ENCODE assay signal across 2 cellular contexts in the genomic region with DNA sequence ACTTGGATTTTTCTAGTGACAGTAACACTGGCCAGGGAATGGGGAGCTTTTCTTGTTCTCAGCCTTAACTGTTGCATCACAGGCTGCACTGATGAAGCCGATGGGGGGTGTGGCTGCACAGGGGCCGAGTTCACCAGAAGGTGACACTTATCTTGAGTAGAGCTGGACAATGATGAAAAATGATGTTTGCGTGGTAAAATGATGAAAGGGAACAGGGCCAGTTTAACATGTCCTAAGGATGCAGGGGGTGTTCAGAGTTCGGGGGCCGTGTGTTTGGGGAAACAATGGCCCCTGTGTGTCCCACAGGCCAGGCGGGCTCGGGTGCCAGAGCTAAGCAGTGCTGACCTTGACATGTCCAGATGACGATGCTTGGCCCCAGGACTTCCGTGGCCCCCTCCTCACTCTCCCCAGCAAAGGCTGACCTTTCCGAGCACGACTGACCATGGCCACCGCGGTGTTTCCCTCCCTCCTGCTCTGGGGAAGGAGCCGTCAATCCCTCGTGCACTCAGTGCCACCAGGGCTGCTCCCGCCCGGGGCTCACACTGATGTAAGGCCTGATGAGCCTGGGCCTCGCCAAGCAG.
TF ChIP-seq lines count a peak whose summit lies in the region.

No MANE protein-coding gene starts in this region.

TF ChIP-seq in IMR-90, 13 proteins besides CTCF, POLR2A, EP300 and RAD21:
- no peak for TF ChIP-seq FOS (IDR thresholded peaks at IDR 0.05; ENCODE audit: low read depth, low read length)
- no peak for TF ChIP-seq MAZ (IDR thresholded peaks at IDR 0.05; ENCODE audit: borderline replicate concordance, low read depth, low read length)
- TF ChIP-seq MAFK (IDR thresholded peaks at IDR 0.05; ENCODE audit: low read depth, low read length) = no peak
- TF ChIP-seq NFE2L2 (IDR thresholded peaks at IDR 0.05; ENCODE audit: low read depth, low read length) = no peak
- TF ChIP-seq CEBPB (IDR thresholded peaks at IDR 0.05; ENCODE audit: low read depth, low read length) = 0 out of 2 replicates have a peak, but pooled peaks have one; percentile 44
TF ChIP-seq in IMR-90: peak in this region for 1.

TF ChIP-seq in K562, 482 proteins besides CTCF, POLR2A, EP300 and RAD21:
- TF ChIP-seq, protein P1, sequence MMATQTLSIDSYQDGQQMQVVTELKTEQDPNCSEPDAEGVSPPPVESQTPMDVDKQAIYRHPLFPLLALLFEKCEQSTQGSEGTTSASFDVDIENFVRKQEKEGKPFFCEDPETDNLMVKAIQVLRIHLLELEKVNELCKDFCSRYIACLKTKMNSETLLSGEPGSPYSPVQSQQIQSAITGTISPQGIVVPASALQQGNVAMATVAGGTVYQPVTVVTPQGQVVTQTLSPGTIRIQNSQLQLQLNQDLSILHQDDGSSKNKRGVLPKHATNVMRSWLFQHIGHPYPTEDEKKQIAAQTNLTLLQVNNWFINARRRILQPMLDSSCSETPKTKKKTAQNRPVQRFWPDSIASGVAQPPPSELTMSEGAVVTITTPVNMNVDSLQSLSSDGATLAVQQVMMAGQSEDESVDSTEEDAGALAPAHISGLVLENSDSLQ (IDR thresholded peaks at IDR 0.05) = peak; percentile 15; the same call in 1 of the 2 replicates
- TF ChIP-seq CEBPG (CRISPR knock-in tag; IDR thresholded peaks at IDR 0.05) (peak; percentile 81), CEBPG (tag; conservative IDR thresholded peaks at IDR 0.05 in 1 of 2, IDR thresholded peaks at IDR 0.05 in 1 of 2) (peak; percentile 58 to 78), SMARCB1 (IDR thresholded peaks at IDR 0.05; ENCODE audit: insufficient read length, low read depth) (no peak), CEBPB (tag; IDR thresholded peaks at IDR 0.05) (peak; percentile 94), ZNF668 (CRISPR knock-in tag; IDR thresholded peaks at IDR 0.05) (no peak), CHCHD3 (CRISPR knock-in tag; IDR thresholded peaks at IDR 0.05) (no peak), NR1H2 (CRISPR knock-in tag; IDR thresholded peaks at IDR 0.05) (no peak), GTF2A2 (tag; IDR thresholded peaks at IDR 0.05) (no peak), RCOR1 (IDR thresholded peaks at IDR 0.05; ENCODE audit: borderline replicate concordance in 1 of 2, low read depth in 2 of 2, low read length in 2 of 2) (0 out of 4 replicates have a peak, but pooled peaks of 1 of the 2 experiments have one; percentile 18), MEIS2 (IDR thresholded peaks at IDR 0.05; ENCODE audit: partially characterized antibody) (peak; percentile 76)
- TF ChIP-seq, protein P2, sequence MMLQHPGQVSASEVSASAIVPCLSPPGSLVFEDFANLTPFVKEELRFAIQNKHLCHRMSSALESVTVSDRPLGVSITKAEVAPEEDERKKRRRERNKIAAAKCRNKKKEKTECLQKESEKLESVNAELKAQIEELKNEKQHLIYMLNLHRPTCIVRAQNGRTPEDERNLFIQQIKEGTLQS (IDR thresholded peaks at IDR 0.05) = peak; percentile 68
- TF ChIP-seq, protein P2 (CRISPR knock-in tag; conservative IDR thresholded peaks at IDR 0.05) = no peak
- TF ChIP-seq, protein P3, sequence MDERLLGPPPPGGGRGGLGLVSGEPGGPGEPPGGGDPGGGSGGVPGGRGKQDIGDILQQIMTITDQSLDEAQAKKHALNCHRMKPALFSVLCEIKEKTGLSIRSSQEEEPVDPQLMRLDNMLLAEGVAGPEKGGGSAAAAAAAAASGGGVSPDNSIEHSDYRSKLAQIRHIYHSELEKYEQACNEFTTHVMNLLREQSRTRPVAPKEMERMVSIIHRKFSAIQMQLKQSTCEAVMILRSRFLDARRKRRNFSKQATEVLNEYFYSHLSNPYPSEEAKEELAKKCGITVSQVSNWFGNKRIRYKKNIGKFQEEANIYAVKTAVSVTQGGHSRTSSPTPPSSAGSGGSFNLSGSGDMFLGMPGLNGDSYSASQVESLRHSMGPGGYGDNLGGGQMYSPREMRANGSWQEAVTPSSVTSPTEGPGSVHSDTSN (CRISPR knock-in tag; IDR thresholded peaks at IDR 0.05; ENCODE audit: low read depth) = no peak
- TF ChIP-seq, protein P3 (tag; conservative IDR thresholded peaks at IDR 0.05; ENCODE audit: low read depth) = peak; percentile 59
